20 cellular contexts compared by ENCODE assay signal in genomic region chr3:123628996-123629746, GRCh38.
"Had no signal": no experiment of that assay in that cellular context is flagged by ENCODE, and none has a peak within 500 bp of the region (broad histone marks: within the 10 kb centered on the region; RNA-seq: fewer than 3 reads in every experiment).

No MANE protein-coding gene starts in this region.

- H3K27me3 ChIP-seq: brain microvascular endothelial cell, cardiac muscle cell, pancreas, right lobe of liver, spleen, stomach, thyroid gland, upper lobe of right lung had no signal

- H3K27ac ChIP-seq: brain microvascular endothelial cell, cardiac muscle cell, left ventricle myocardium inferior, lower lobe of right lung, pancreas, right lobe of liver, spleen, thyroid gland, upper lobe of right lung had no signal

- DNase-seq: brain microvascular endothelial cell; dermis blood vessel endothelial cell; glutamatergic neuron; immature natural killer cell; lower lobe of right lung; naive thymus-derived CD4-positive, alpha-beta T cell; nucleus accumbens; spleen; stimulated activated CD4-positive, alpha-beta T cell treated with anti-CD3 and anti-CD28 coated beads, Interleukin-15, amount 100 ng/mL, for 24 hours; stimulated activated CD4-positive, alpha-beta T cell treated with anti-CD3 and anti-CD28 coated beads, Interleukin-1b, Interleukin-23, amount 100 ng/mL, for 48 hours; stimulated activated naive CD4-positive, alpha-beta T cell; upper lobe of right lung had no signal

- H3K27me3 Mint-ChIP-seq: progenitor cell of endocrine pancreas had no signal

- ATAC-seq: naive thymus-derived CD4-positive, alpha-beta T cell had no signal

- H3K4me1 Mint-ChIP-seq: immature natural killer cell, memory B cell had no signal

- H3K4me3 ChIP-seq: cardiac muscle cell, left ventricle myocardium inferior, lower lobe of right lung, pancreas, right lobe of liver, spleen, stomach, thyroid gland, upper lobe of right lung had no signal

- H3K4me3 Mint-ChIP-seq: immature natural killer cell; memory B cell; naive thymus-derived CD4-positive, alpha-beta T cell had no signal

- H3K27ac Mint-ChIP-seq: immature natural killer cell; memory B cell; naive thymus-derived CD4-positive, alpha-beta T cell; progenitor cell of endocrine pancreas had no signal

- H3K9me3 ChIP-seq: left ventricle myocardium inferior, lower lobe of right lung, pancreas, right lobe of liver, spleen, stomach, thyroid gland, upper lobe of right lung had no signal

- H3K9me3 Mint-ChIP-seq: immature natural killer cell; memory B cell; naive thymus-derived CD4-positive, alpha-beta T cell had no signal

- H3K36me3 ChIP-seq: brain microvascular endothelial cell, cardiac muscle cell, pancreas, thyroid gland had no signal
